1 cellular context compared by ENCODE assay signal in the genomic region with DNA sequence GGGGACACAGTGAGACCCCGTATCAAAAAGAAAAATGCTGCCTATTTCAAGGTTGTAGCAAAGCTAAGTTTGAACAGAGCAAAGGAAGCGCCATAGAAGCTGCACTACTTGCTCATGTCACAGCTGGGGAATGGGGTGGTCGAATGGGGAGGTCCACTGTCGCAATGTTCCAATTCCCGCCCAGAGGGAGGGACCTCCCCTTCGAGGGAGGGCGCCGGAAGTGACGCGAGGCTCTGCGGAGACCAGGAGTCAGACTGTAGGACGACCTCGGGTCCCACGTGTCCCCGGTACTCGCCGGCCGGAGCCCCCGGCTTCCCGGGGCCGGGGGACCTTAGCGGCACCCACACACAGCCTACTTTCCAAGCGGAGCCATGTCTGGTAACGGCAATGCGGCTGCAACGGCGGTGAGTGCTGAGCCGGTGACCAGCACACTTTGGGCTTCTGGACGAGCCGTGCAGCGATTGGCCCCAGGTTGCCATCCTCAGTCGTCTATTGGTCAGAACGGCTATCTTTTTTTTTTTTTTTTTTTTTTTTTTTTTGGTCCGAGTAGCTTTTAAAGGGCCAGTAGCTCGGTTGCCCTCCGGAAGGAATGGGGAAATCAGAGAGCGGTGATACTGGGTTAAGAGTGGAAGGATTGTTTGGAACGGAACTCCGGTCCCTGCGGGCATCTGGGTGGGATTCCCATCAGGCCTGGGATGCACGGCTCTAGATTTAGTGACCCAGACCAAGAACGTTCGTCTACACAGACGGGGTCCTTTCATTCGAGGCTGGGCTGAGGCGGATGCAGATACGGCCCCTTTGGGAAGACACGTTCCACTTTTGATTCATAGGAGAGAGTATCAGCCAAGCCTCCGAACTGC.
A peak's percentile ranks its signal among the peaks of the same experiment; 100 is the strongest.
TF ChIP-seq lines count a peak whose summit lies in the region.

HMBS (plus strand) TSS at position 219 of the 860 bp plus-strand sequence; CDS start at position 372, 153 bp downstream.

TF ChIP-seq in HepG2, 621 proteins besides CTCF, POLR2A, EP300 and RAD21 (continued from another document and continues in another):
- TF ChIP-seq, protein P1, sequence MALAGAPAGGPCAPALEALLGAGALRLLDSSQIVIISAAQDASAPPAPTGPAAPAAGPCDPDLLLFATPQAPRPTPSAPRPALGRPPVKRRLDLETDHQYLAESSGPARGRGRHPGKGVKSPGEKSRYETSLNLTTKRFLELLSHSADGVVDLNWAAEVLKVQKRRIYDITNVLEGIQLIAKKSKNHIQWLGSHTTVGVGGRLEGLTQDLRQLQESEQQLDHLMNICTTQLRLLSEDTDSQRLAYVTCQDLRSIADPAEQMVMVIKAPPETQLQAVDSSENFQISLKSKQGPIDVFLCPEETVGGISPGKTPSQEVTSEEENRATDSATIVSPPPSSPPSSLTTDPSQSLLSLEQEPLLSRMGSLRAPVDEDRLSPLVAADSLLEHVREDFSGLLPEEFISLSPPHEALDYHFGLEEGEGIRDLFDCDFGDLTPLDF (CRISPR knock-in tag; IDR thresholded peaks at IDR 0.05) = peak; percentile 90
- TF ChIP-seq SOX13 (IDR thresholded peaks at IDR 0.05) (no peak), SOX13 (CRISPR knock-in tag; conservative IDR thresholded peaks at IDR 0.05 in 1 of 2, IDR thresholded peaks at IDR 0.05 in 1 of 2) (peak in 1 of 2 experiments; percentile 9; a peak in 1 of 4 replicates), ZNF691 (CRISPR knock-in tag; IDR thresholded peaks at IDR 0.05; ENCODE audit: borderline replicate concordance, low read depth) (peak; percentile 81), REST (IDR thresholded peaks at IDR 0.05; ENCODE audit: borderline replicate concordance in 1 of 2, low read depth in 1 of 2, low read length in 2 of 2) (no peak), ELF1 (CRISPR knock-in tag; IDR thresholded peaks at IDR 0.05) (peak; percentile 50; the same call in 1 of the 2 replicates), CBX5 (CRISPR knock-in tag; IDR thresholded peaks at IDR 0.05; ENCODE audit: borderline replicate concordance) (no peak), TSC22D2 (CRISPR knock-in tag; IDR thresholded peaks at IDR 0.05; ENCODE audit: borderline replicate concordance) (no peak), NPAS2 (CRISPR knock-in tag; IDR thresholded peaks at IDR 0.05; ENCODE audit: borderline replicate concordance) (no peak), ZKSCAN1 (IDR thresholded peaks at IDR 0.05; ENCODE audit: low read length) (no peak), CREB1 (IDR thresholded peaks at IDR 0.05) (peak; percentile 89), CREB1 (CRISPR knock-in tag; IDR thresholded peaks at IDR 0.05) (peak; percentile 96), NR2F1 (CRISPR knock-in tag; IDR thresholded peaks at IDR 0.05) (no peak), ZNF256 (CRISPR knock-in tag; conservative IDR thresholded peaks at IDR 0.05) (no peak), HNF4A (CRISPR knock-in tag; IDR thresholded peaks at IDR 0.05) (no peak), NFE2L2 (IDR thresholded peaks at IDR 0.05; ENCODE audit: low read length) (no peak), HOXD1 (CRISPR knock-in tag; IDR thresholded peaks at IDR 0.05) (no peak; the same call in 1 of the 2 replicates), BORCS8-MEF2B (CRISPR knock-in tag; IDR thresholded peaks at IDR 0.05) (peak; percentile 64; the same call in 1 of the 2 replicates), PBX3 (CRISPR knock-in tag; IDR thresholded peaks at IDR 0.05; ENCODE audit: borderline replicate concordance) (no peak), ZNF296 (CRISPR knock-in tag; conservative IDR thresholded peaks at IDR 0.05) (no peak), ZBTB7B (CRISPR knock-in tag; IDR thresholded peaks at IDR 0.05) (peak; percentile 47; the same call in 1 of the 2 replicates), FOXA3 (CRISPR knock-in tag; IDR thresholded peaks at IDR 0.05) (0 out of 2 replicates have a peak, but pooled peaks have one; percentile 3), SP1 (IDR thresholded peaks at IDR 0.05) (no peak), SP1 (CRISPR knock-in tag; IDR thresholded peaks at IDR 0.05) (peak; percentile 90), MBD4 (IDR thresholded peaks at IDR 0.05; ENCODE audit: borderline replicate concordance, low read length) (no peak), ZMAT3 (CRISPR knock-in tag; conservative IDR thresholded peaks at IDR 0.05) (peak; percentile 29; the same call in 1 of the 2 replicates), MIER2 (CRISPR knock-in tag; IDR thresholded peaks at IDR 0.05) (no peak; the same call in 1 of the 2 replicates), ATF2 (CRISPR knock-in tag; IDR thresholded peaks at IDR 0.05) (peak; percentile 60), ZNF484 (CRISPR knock-in tag; IDR thresholded peaks at IDR 0.05; ENCODE audit: borderline replicate concordance, low read depth) (no peak), NR1H2 (CRISPR knock-in tag; IDR thresholded peaks at IDR 0.05; ENCODE audit: borderline replicate concordance, low read depth) (no peak), PRDM15 (CRISPR knock-in tag; IDR thresholded peaks at IDR 0.05) (no peak)
- TF ChIP-seq, protein P2, sequence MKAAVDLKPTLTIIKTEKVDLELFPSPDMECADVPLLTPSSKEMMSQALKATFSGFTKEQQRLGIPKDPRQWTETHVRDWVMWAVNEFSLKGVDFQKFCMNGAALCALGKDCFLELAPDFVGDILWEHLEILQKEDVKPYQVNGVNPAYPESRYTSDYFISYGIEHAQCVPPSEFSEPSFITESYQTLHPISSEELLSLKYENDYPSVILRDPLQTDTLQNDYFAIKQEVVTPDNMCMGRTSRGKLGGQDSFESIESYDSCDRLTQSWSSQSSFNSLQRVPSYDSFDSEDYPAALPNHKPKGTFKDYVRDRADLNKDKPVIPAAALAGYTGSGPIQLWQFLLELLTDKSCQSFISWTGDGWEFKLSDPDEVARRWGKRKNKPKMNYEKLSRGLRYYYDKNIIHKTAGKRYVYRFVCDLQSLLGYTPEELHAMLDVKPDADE (CRISPR knock-in tag; IDR thresholded peaks at IDR 0.05) = no peak; the same call in 1 of the 2 replicates
- TF ChIP-seq, protein P3, sequence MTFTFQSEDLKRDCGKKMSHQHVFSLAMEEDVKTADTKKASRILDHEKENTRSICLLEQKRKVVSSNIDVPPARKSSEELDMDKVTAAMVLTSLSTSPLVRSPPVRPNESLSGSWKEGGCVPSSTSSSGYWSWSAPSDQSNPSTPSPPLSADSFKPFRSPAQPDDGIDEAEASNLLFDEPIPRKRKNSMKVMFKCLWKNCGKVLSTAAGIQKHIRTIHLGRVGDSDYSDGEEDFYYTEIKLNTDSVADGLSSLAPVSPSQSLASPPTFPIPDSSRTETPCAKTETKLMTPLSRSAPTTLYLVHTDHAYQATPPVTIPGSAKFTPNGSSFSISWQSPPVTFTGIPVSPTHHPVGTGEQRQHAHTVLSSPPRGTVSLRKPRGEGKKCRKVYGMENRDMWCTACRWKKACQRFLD (CRISPR knock-in tag; IDR thresholded peaks at IDR 0.05; ENCODE audit: borderline replicate concordance) = no peak
- TF ChIP-seq, protein P4, sequence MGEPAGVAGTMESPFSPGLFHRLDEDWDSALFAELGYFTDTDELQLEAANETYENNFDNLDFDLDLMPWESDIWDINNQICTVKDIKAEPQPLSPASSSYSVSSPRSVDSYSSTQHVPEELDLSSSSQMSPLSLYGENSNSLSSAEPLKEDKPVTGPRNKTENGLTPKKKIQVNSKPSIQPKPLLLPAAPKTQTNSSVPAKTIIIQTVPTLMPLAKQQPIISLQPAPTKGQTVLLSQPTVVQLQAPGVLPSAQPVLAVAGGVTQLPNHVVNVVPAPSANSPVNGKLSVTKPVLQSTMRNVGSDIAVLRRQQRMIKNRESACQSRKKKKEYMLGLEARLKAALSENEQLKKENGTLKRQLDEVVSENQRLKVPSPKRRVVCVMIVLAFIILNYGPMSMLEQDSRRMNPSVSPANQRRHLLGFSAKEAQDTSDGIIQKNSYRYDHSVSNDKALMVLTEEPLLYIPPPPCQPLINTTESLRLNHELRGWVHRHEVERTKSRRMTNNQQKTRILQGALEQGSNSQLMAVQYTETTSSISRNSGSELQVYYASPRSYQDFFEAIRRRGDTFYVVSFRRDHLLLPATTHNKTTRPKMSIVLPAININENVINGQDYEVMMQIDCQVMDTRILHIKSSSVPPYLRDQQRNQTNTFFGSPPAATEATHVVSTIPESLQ (CRISPR knock-in tag; conservative IDR thresholded peaks at IDR 0.05) = no peak
- TF ChIP-seq, protein P5, sequence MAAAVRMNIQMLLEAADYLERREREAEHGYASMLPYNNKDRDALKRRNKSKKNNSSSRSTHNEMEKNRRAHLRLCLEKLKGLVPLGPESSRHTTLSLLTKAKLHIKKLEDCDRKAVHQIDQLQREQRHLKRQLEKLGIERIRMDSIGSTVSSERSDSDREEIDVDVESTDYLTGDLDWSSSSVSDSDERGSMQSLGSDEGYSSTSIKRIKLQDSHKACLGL (CRISPR knock-in tag; IDR thresholded peaks at IDR 0.05) = peak; percentile 87
- TF ChIP-seq, protein P6, sequence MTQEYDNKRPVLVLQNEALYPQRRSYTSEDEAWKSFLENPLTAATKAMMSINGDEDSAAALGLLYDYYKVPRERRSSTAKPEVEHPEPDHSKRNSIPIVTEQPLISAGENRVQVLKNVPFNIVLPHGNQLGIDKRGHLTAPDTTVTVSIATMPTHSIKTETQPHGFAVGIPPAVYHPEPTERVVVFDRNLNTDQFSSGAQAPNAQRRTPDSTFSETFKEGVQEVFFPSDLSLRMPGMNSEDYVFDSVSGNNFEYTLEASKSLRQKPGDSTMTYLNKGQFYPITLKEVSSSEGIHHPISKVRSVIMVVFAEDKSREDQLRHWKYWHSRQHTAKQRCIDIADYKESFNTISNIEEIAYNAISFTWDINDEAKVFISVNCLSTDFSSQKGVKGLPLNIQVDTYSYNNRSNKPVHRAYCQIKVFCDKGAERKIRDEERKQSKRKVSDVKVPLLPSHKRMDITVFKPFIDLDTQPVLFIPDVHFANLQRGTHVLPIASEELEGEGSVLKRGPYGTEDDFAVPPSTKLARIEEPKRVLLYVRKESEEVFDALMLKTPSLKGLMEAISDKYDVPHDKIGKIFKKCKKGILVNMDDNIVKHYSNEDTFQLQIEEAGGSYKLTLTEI (CRISPR knock-in tag; conservative IDR thresholded peaks at IDR 0.05) = no peak
